Comparison of ENCODE assay signal across 12 cellular contexts in the genomic region with DNA sequence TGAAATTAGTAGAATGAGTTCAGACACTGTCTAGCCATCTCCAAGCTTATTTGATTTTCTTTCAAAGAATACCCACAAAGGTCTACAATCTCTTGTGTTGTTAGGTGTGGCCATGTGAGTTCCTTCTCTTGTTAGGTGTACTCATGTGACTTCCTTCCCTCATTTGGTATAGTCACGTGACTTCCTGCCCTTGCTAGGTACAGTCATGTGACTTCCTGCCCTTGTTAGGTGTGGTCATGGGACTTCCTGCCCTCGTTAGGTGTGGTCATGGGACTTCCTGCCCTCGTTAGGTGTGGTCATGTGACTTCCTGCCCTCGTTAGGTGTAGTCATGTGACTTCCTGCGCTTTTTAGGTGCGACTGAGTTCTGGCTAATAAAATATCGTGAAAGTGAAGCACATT.
DNase-seq lines count a peak whose midpoint lies in the region; ATAC-seq, FAIRE-seq and TF ChIP-seq lines count a peak whose summit lies in the region.
"Had no signal": no experiment of that assay in that cellular context is flagged by ENCODE, and none has a peak within 500 bp of the region (broad histone marks: within the 10 kb centered on the region; RNA-seq: fewer than 3 reads in every experiment).

No MANE protein-coding gene starts in this region.

- H4K20me1 ChIP-seq in GM12878 (ENCODE audit: control insufficient read depth, insufficient read depth) = no peaks in the 10 kb centered on the region

- H3K79me2 ChIP-seq in GM12878 (ENCODE audit: control insufficient read depth, insufficient read depth, low read length) (no peaks in the 10 kb centered on the region), mesendoderm (ENCODE audit: control insufficient read depth, insufficient read depth, low read length) (no peaks in the 10 kb centered on the region)

- POLR2A ChIA-PET in GM12878 (lab: Charles Lee) = no interaction called here

- H3K4me1 Mint-ChIP-seq in activated CD8-positive, alpha-beta memory T cell treated with anti-CD3 and anti-CD28 coated beads, Interleukin-2, amount 10 ng/mL, durations not matched to agents 7 days and 5 days = peaks cover 11% of the 10 kb centered on the region

- no peak for TF ChIP-seq EP300 in GM12878 (IDR thresholded peaks at IDR 0.05; ENCODE audit: borderline replicate concordance in 1 of 2, control insufficient read depth in 1 of 2, low read depth in 2 of 2, low read length in 2 of 2)

- no peak overlapping the region for H3K56ac ChIP-seq in mesendoderm (ENCODE audit: low read length)

- H3K4me2 ChIP-seq in GM12878 (ENCODE audit: control insufficient read depth, insufficient read depth) (no peak overlapping the region), mesendoderm (ENCODE audit: low read length) (no peak overlapping the region)

- no TSS peak for BruUV-seq in GM12878 (replicated peaks; lab: Mats Ljungman, UMichigan)

- H2BK120ac ChIP-seq in mesendoderm (ENCODE audit: low read depth, low read length) = no peak overlapping the region

- H3K9me3 ChIP-seq in GM12878 (replicated peaks; ENCODE audit: control insufficient read depth, insufficient read depth, low read length) = peaks cover 5% of the 10 kb centered on the region

- H4K8ac ChIP-seq in mesendoderm (ENCODE audit: low read depth, low read length) = no peak overlapping the region

- DNase-seq in activated CD8-positive, alpha-beta memory T cell treated with anti-CD3 and anti-CD28 coated beads, Interleukin-2, amount 10 ng/mL, durations not matched to agents 7 days and 5 days = peak; percentile 55
- no peak for DNase-seq in activated CD8-positive, alpha-beta memory T cell treated with anti-CD3 and anti-CD28 coated beads, Interleukin-2, amount 50 U/mL, for 48 hours
- DNase-seq in GM12878 (ENCODE audit: low read depth, low spot score) (no peak), COLO829 (ENCODE audit: low spot score) (no peak), mesendoderm (no peak)
- peak; percentile 12 for DNase-seq in stimulated activated naive CD4-positive, alpha-beta T cell treated with Interleukin-2 at 50 U/mL for 16 hours (lab: John Stamatoyannopoulos, UW)
- DNase-seq: cortex of kidney, GDM1, HCEC 1CT, NCI-H187 had no signal

- in situ Hi-C loops in GM12878 (cut with MboI) = no loop called here

- no peak overlapping the region for H4K5ac ChIP-seq in mesendoderm (ENCODE audit: low read length)

- no peak overlapping the region for H3K4ac ChIP-seq in mesendoderm (ENCODE audit: low read depth, low read length)

- WGBS in GM12878 (ENCODE audit: insufficient coverage, insufficient replicate concordance, low lambda C conversion rate, missing lambda C conversion rate) = 10% methylated on average over 7 of the region's 7 CpGs
- no CpG with 5 or more reads among the region's 7 CpGs for WGBS in mesendoderm (ENCODE audit: extremely low coverage, insufficient coverage, low lambda C conversion rate)

- TF ChIP-seq CTCF in GM12878 (IDR thresholded peaks at IDR 0.05 in 2 of 3, conservative IDR thresholded peaks at IDR 0.05 in 1 of 3; ENCODE audit: control insufficient read depth in 2 of 3, extremely low read depth in 1 of 3, insufficient read depth in 1 of 3, low read depth in 3 of 3, low read length in 3 of 3) = no peak

- TF ChIP-seq POLR2A in GM12878 (IDR thresholded peaks at IDR 0.05; ENCODE audit: low read depth, low read length) = no peak

- peaks cover 21% of the 10 kb centered on the region for H3K9me3 Mint-ChIP-seq in activated CD8-positive, alpha-beta memory T cell treated with anti-CD3 and anti-CD28 coated beads, Interleukin-2, amount 10 ng/mL, durations not matched to agents 7 days and 5 days (ENCODE audit: low read depth)

- H2AK5ac ChIP-seq in mesendoderm (ENCODE audit: low read length) = no peak overlapping the region

- no peak overlapping the region for H3K4me3 ChIP-seq in GM12878
- no peak overlapping the region for H3K4me3 ChIP-seq in mesendoderm (ENCODE audit: low read length)

- H3K27me3 ChIP-seq in GM12878 (replicated peaks in 1 of 2; ENCODE audit: control insufficient read depth in 2 of 2, insufficient read depth in 2 of 2, low read length in 1 of 2) (no peaks in the 10 kb centered on the region), mesendoderm (ENCODE audit: insufficient read depth, low read length, poor library complexity) (no peaks in the 10 kb centered on the region)

- H3K79me1 ChIP-seq in mesendoderm (ENCODE audit: low read length) = no peaks in the 10 kb centered on the region

- no peaks in the 10 kb centered on the region for H3K36me3 ChIP-seq in GM12878 (ENCODE audit: control insufficient read depth in 2 of 2, insufficient read depth in 2 of 2, low read length in 1 of 2)
- H3K36me3 ChIP-seq in mesendoderm (ENCODE audit: control insufficient read depth, insufficient read depth, low read length) = no peaks in the 10 kb centered on the region

- peak overlapping the region; percentile 74 for H3K27ac Mint-ChIP-seq in activated CD8-positive, alpha-beta memory T cell treated with anti-CD3 and anti-CD28 coated beads, Interleukin-2, amount 10 ng/mL, durations not matched to agents 7 days and 5 days

- peak; percentile 47 for ATAC-seq in activated CD8-positive, alpha-beta memory T cell treated with anti-CD3 and anti-CD28 coated beads, Interleukin-2, amount 10 ng/mL, durations not matched to agents 7 days and 5 days
- ATAC-seq in activated CD4-positive, CD25-positive, alpha-beta regulatory T cell treated with anti-CD3 and anti-CD28 coated beads, Interleukin-2, amount 50 U/mL, for 24 hours = peak; percentile 56 to 75
- ATAC-seq in GM12878 (no peak), HG02870 (IDR thresholded peaks at IDR 0.05; ENCODE audit: unreplicated experiment) (no peak)

- H3K18ac ChIP-seq in mesendoderm (ENCODE audit: low read length) = no peak overlapping the region

- H3K4me3 Mint-ChIP-seq in activated CD8-positive, alpha-beta memory T cell treated with anti-CD3 and anti-CD28 coated beads, Interleukin-2, amount 10 ng/mL, durations not matched to agents 7 days and 5 days = no peak overlapping the region

- H3K27ac ChIP-seq in GM12878 (ENCODE audit: control insufficient read depth, insufficient read depth) = no peak overlapping the region
- H3K27ac ChIP-seq in mesendoderm (ENCODE audit: low read depth, low read length) = no peak overlapping the region

- intact Hi-C loops in GM12878 (cut with micrococcal nuclease; ENCODE audit: unreplicated experiment) = no loop called here

- no peak for FAIRE-seq in GM12878 (lab: Jason Lieb, UNC)

- H2AFZ ChIP-seq in GM12878 (ENCODE audit: control insufficient read depth, low read depth, low read length) = no peak overlapping the region

- peaks cover 6% of the 10 kb centered on the region for H3K27me3 Mint-ChIP-seq in activated CD8-positive, alpha-beta memory T cell treated with anti-CD3 and anti-CD28 coated beads, Interleukin-2, amount 10 ng/mL, durations not matched to agents 7 days and 5 days

- no peak overlapping the region for H3K23ac ChIP-seq in mesendoderm (ENCODE audit: low read length)

- H3K9ac ChIP-seq in GM12878 (ENCODE audit: control insufficient read depth, insufficient read depth, low read length) (no peak overlapping the region), mesendoderm (ENCODE audit: low read length) (no peak overlapping the region)

- SMC1A ChIA-PET in GM12878 (lab: Charles Lee; ENCODE audit: uncharacterized antibody, unreplicated experiment) = no interaction called here

- no peaks in the 10 kb centered on the region for H3K4me1 ChIP-seq in GM12878 (ENCODE audit: control insufficient read depth, insufficient read depth, low read length)
- H3K4me1 ChIP-seq in mesendoderm (ENCODE audit: control insufficient read depth, low read depth, low read length) = peaks cover 5% of the 10 kb centered on the region

- CTCF ChIA-PET in activated CD8-positive, alpha-beta memory T cell treated with anti-CD3 and anti-CD28 coated beads, Interleukin-2, amount 10 ng/mL, durations not matched to agents 7 days and 5 days (lab: Charles Lee) = no interaction called here
- CTCF ChIA-PET in GM12878 (lab: Yijun Ruan, JAX) = no interaction called here

- no peak overlapping the region for H2BK15ac ChIP-seq in mesendoderm (replicated peaks; ENCODE audit: low read depth)

- H3K36me3 Mint-ChIP-seq in activated CD8-positive, alpha-beta memory T cell treated with anti-CD3 and anti-CD28 coated beads, Interleukin-2, amount 10 ng/mL, durations not matched to agents 7 days and 5 days = peaks cover 4% of the 10 kb centered on the region

- no peak overlapping the region for H2BK5ac ChIP-seq in mesendoderm (ENCODE audit: low read length)

- RAD21 ChIA-PET in GM12878 (lab: Charles Lee; ENCODE audit: unreplicated experiment) = no interaction called here

- no peak for TF ChIP-seq RAD21 in GM12878 (IDR thresholded peaks at IDR 0.05; ENCODE audit: insufficient read depth, low read depth, low read length)

TF ChIP-seq in GM12878, 131 proteins besides CTCF, POLR2A, EP300 and RAD21 (continues in another document):
- TF ChIP-seq, protein P1, sequence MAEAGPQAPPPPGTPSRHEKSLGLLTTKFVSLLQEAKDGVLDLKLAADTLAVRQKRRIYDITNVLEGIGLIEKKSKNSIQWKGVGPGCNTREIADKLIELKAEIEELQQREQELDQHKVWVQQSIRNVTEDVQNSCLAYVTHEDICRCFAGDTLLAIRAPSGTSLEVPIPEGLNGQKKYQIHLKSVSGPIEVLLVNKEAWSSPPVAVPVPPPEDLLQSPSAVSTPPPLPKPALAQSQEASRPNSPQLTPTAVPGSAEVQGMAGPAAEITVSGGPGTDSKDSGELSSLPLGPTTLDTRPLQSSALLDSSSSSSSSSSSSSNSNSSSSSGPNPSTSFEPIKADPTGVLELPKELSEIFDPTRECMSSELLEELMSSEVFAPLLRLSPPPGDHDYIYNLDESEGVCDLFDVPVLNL (IDR thresholded peaks at IDR 0.05; ENCODE audit: low read depth, low read length) = no peak
- TF ChIP-seq EGR1 (IDR thresholded peaks at IDR 0.05; ENCODE audit: borderline replicate concordance in 1 of 2, low read depth in 2 of 2, low read length in 2 of 2) = no peak
- no peak for TF ChIP-seq YY1 (IDR thresholded peaks at IDR 0.05; ENCODE audit: low read depth, low read length)
- peak in 1 of 2 experiments; percentile 39; a peak in 1 of 4 replicates for TF ChIP-seq SRF (IDR thresholded peaks at IDR 0.05; ENCODE audit: low read depth in 2 of 2, low read length in 2 of 2)
- TF ChIP-seq, protein P2, sequence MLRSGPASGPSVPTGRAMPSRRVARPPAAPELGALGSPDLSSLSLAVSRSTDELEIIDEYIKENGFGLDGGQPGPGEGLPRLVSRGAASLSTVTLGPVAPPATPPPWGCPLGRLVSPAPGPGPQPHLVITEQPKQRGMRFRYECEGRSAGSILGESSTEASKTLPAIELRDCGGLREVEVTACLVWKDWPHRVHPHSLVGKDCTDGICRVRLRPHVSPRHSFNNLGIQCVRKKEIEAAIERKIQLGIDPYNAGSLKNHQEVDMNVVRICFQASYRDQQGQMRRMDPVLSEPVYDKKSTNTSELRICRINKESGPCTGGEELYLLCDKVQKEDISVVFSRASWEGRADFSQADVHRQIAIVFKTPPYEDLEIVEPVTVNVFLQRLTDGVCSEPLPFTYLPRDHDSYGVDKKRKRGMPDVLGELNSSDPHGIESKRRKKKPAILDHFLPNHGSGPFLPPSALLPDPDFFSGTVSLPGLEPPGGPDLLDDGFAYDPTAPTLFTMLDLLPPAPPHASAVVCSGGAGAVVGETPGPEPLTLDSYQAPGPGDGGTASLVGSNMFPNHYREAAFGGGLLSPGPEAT (IDR thresholded peaks at IDR 0.05; ENCODE audit: low read depth) = no peak
- no peak for TF ChIP-seq MYB (IDR thresholded peaks at IDR 0.05; ENCODE audit: borderline replicate concordance, low read depth, low read length)

Comparison
In these comparisons a context has a peak if more than half of its experiments do, and no peak if none do; other contexts are left out.
1. DNase-seq: peak in activated CD8-positive, alpha-beta memory T cell treated with anti-CD3 and anti-CD28 coated beads, Interleukin-2, amount 10 ng/mL, durations not matched to agents 7 days and 5 days (single experiment) and stimulated activated naive CD4-positive, alpha-beta T cell treated with Interleukin-2 at 50 U/mL for 16 hours (single experiment); none in activated CD8-positive, alpha-beta memory T cell treated with anti-CD3 and anti-CD28 coated beads, Interleukin-2, amount 50 U/mL, for 48 hours (single experiment), GM12878 (single experiment), COLO829 (single experiment) and mesendoderm (single experiment).
2. ATAC-seq: peak in activated CD8-positive, alpha-beta memory T cell treated with anti-CD3 and anti-CD28 coated beads, Interleukin-2, amount 10 ng/mL, durations not matched to agents 7 days and 5 days (single experiment) and activated CD4-positive, CD25-positive, alpha-beta regulatory T cell treated with anti-CD3 and anti-CD28 coated beads, Interleukin-2, amount 50 U/mL, for 24 hours (2 of 2); none in GM12878 (single experiment) and HG02870 (single experiment).